8 cellular contexts compared by ENCODE assay signal in genomic region chr21:32371913-32372314, GRCh38. TPM values are rescaled to one million over a fixed set of nuclear protein-coding genes. Genes with fewer than 3 reads are reported as not detected.
DNase-seq lines count a peak whose midpoint lies in the region; ATAC-seq lines count a peak whose summit lies in the region.

No MANE protein-coding gene starts in this region.

- ATAC-seq in sciatic nerve, result peak; percentile 91
- no peak for ATAC-seq in HG03432 (IDR thresholded peaks at IDR 0.05; ENCODE audit: unreplicated experiment)

- peak; percentile 84 for DNase-seq in GM03348 (ENCODE audit: low spot score)
- peak; percentile 23 for DNase-seq in RPMI7951 (ENCODE audit: low read depth)
- DNase-seq in fibroblast of gingiva (ENCODE audit: low read depth), result peak; percentile 86
- no peak for DNase-seq in sciatic nerve (ENCODE audit: low spot score)
- no peak for DNase-seq in central memory CD4-positive, alpha-beta T cell
- no peak for DNase-seq in ecto neural progenitor cell (ENCODE audit: low spot score)
- no peak for DNase-seq in NCI-H2171 (lab: John Stamatoyannopoulos, UW)

- intact Hi-C loops in sciatic nerve (cut with DNase I), result no loop called here

RNA-seq across cellular contexts. Expression of gene URB1, which starts 20.9 kb away (rescaled TPM):
- 7.2 and 9.3 TPM in 2 replicates for total RNA-seq in RPMI7951 (2014; rRNA removed; shearing (Covaris generic))
- total RNA-seq in sciatic nerve, result 30.4 TPM

RNA-seq across cellular contexts. Expression of gene EVA1C, which starts 40.6 kb away (rescaled TPM):
- 9.6 and 11.8 TPM in 2 replicates for total RNA-seq in RPMI7951 (2014; rRNA removed; shearing (Covaris generic))
- 65.8 TPM for total RNA-seq in sciatic nerve

Comparison
In these comparisons a context has a peak if more than half of its experiments do, and no peak if none do; other contexts are left out.
1. DNase-seq: peak in GM03348 (single experiment), RPMI7951 (single experiment) and fibroblast of gingiva (single experiment); none in sciatic nerve (single experiment), central memory CD4-positive, alpha-beta T cell (single experiment), ecto neural progenitor cell (single experiment) and NCI-H2171 (single experiment).